Comparison of ENCODE assay signal across 18 cellular contexts in the genomic region with DNA sequence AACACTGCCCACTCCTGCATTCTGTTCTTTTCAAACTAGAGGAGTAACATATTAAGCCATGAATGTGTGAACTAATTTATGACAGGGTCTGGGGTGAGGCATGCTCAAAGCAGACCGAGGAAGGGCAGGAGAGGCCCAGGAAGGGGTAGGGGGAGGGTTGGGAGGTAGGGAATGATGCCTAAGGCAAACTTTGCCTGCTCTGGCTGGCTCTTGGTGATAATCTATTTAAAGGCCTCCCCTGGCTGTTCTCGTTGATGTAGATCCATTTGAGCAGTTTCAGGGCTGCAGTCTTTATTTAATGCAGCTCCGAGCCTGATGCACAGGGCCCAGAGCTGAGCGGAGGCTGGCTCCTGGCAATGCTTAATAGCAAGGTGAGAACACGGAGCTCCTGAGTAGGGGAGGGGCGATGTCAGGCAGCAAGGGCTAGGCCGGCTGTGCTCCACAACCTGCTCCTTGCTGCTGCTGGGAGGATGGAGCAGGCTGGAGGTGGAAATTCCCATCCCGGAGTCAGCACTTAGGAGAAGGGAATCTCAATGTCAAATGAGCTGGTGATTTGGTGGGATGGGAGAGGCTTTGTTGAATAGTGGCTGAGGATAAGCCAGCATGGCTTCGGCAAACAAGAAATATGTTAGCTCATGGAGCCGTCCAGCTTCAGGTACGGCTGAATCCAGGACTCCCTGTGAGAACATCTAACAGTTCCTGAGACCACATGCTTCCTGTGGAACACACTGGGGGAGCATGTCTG.
DNase-seq lines count a peak whose midpoint lies in the region; ATAC-seq and TF ChIP-seq lines count a peak whose summit lies in the region.
"Had no signal": no experiment of that assay in that cellular context is flagged by ENCODE, and none has a peak within 500 bp of the region (broad histone marks: within the 10 kb centered on the region; RNA-seq: fewer than 3 reads in every experiment).

No MANE protein-coding gene starts in this region.

- no peak for ATAC-seq in activated CD4-positive, alpha-beta T cell treated with anti-CD3 and anti-CD28 coated beads for 36 hours
- ATAC-seq: A549; body of pancreas; CD8-positive, alpha-beta T cell; GM12878 had no signal

- no peak overlapping the region for H3K4me3 Mint-ChIP-seq in activated CD4-positive, alpha-beta memory T cell treated with anti-CD3 and anti-CD28 coated beads, Interleukin-2, amount 10 ng/mL, durations not matched to agents 7 days and 5 days
- no peak overlapping the region for H3K4me3 Mint-ChIP-seq in activated CD4-positive, alpha-beta memory T cell treated with anti-CD3 and anti-CD28 coated beads for 36 hours
- H3K4me3 Mint-ChIP-seq in type B pancreatic cell = peak overlapping the region; percentile 60
- no peak overlapping the region for H3K4me3 Mint-ChIP-seq in activated CD4-positive, alpha-beta T cell treated with anti-CD3 and anti-CD28 coated beads for 36 hours
- H3K4me3 Mint-ChIP-seq: CD8-positive, alpha-beta T cell had no signal

- POLR2A ChIA-PET in activated CD4-positive, alpha-beta memory T cell treated with anti-CD3 and anti-CD28 coated beads, Interleukin-2, amount 10 ng/mL, durations not matched to agents 7 days and 5 days (lab: Charles Lee) = no interaction called here
- POLR2A ChIA-PET in activated CD4-positive, alpha-beta memory T cell treated with anti-CD3 and anti-CD28 coated beads for 36 hours (lab: Charles Lee) = no interaction called here
- POLR2A ChIA-PET in activated CD4-positive, alpha-beta T cell treated with anti-CD3 and anti-CD28 coated beads for 36 hours (lab: Charles Lee) = interaction anchor here (0.5 kb wide), 1 partner anchor 136 kb away, joined by 3 read pairs; no protein-coding TSS in a partner anchor

- in situ Hi-C loops in ACHN (cut with HindIII; ENCODE audit: low pct_ligation_motif_present, low pct_unique_long_range_greater_than_20kb, low sequenced_read_pairs) = no loop called here

- H3K9me3 Mint-ChIP-seq in activated CD4-positive, alpha-beta memory T cell treated with anti-CD3 and anti-CD28 coated beads, Interleukin-2, amount 10 ng/mL, durations not matched to agents 7 days and 5 days = no peaks in the 10 kb centered on the region
- H3K9me3 Mint-ChIP-seq in activated CD4-positive, alpha-beta memory T cell treated with anti-CD3 and anti-CD28 coated beads for 36 hours = no peaks in the 10 kb centered on the region
- H3K9me3 Mint-ChIP-seq in type B pancreatic cell = no peaks in the 10 kb centered on the region
- no peaks in the 10 kb centered on the region for H3K9me3 Mint-ChIP-seq in activated CD4-positive, alpha-beta T cell treated with anti-CD3 and anti-CD28 coated beads for 36 hours (ENCODE audit: low read depth)
- H3K9me3 Mint-ChIP-seq: CD8-positive, alpha-beta T cell had no signal

- peaks cover 42% of the 10 kb centered on the region for H3K27me3 Mint-ChIP-seq in activated CD4-positive, alpha-beta memory T cell treated with anti-CD3 and anti-CD28 coated beads, Interleukin-2, amount 10 ng/mL, durations not matched to agents 7 days and 5 days
- H3K27me3 Mint-ChIP-seq in activated CD4-positive, alpha-beta memory T cell treated with anti-CD3 and anti-CD28 coated beads for 36 hours = peaks cover 45% of the 10 kb centered on the region
- peaks cover 31% of the 10 kb centered on the region for H3K27me3 Mint-ChIP-seq in type B pancreatic cell
- H3K27me3 Mint-ChIP-seq in activated CD4-positive, alpha-beta T cell treated with anti-CD3 and anti-CD28 coated beads for 36 hours = peaks cover 46% of the 10 kb centered on the region

- no peaks in the 10 kb centered on the region for H3K4me1 Mint-ChIP-seq in activated CD4-positive, alpha-beta memory T cell treated with anti-CD3 and anti-CD28 coated beads, Interleukin-2, amount 10 ng/mL, durations not matched to agents 7 days and 5 days
- peaks cover 5% of the 10 kb centered on the region for H3K4me1 Mint-ChIP-seq in activated CD4-positive, alpha-beta memory T cell treated with anti-CD3 and anti-CD28 coated beads for 36 hours (ENCODE audit: low read depth)
- H3K4me1 Mint-ChIP-seq in type B pancreatic cell (ENCODE audit: unreplicated experiment) = peaks cover 36% of the 10 kb centered on the region
- no peaks in the 10 kb centered on the region for H3K4me1 Mint-ChIP-seq in activated CD4-positive, alpha-beta T cell treated with anti-CD3 and anti-CD28 coated beads for 36 hours

- DNase-seq in activated CD4-positive, alpha-beta memory T cell treated with anti-CD3 and anti-CD28 coated beads, Interleukin-2, amount 10 ng/mL, durations not matched to agents 7 days and 5 days = peak; percentile 11
- no peak for DNase-seq in activated CD4-positive, alpha-beta memory T cell treated with anti-CD3 and anti-CD28 coated beads for 36 hours
- DNase-seq in ecto neural progenitor cell (ENCODE audit: low spot score) = peak; percentile 45
- peak; percentile 55 for DNase-seq in mesenteric fat pad (ENCODE audit: low spot score)
- DNase-seq in type B pancreatic cell (ENCODE audit: extremely low spot score, unreplicated experiment) = peak; percentile 54
- DNase-seq in ACHN = no peak
- DNase-seq in NAMALWA (ENCODE audit: low spot score) = no peak
- no peak for DNase-seq in activated CD4-positive, alpha-beta T cell treated with anti-CD3 and anti-CD28 coated beads for 36 hours
- DNase-seq: activated naive CD4-positive, alpha-beta T cell treated with anti-CD3 and anti-CD28 coated beads, Interleukin-2, amount 50 U/mL, for 16 hours; body of pancreas; hippocampal formation; IMR-90; left ventricle myocardium inferior; NCI-H82; WERI-Rb-1 had no signal

- no peak overlapping the region for H3K27ac Mint-ChIP-seq in activated CD4-positive, alpha-beta memory T cell treated with anti-CD3 and anti-CD28 coated beads, Interleukin-2, amount 10 ng/mL, durations not matched to agents 7 days and 5 days
- no peak overlapping the region for H3K27ac Mint-ChIP-seq in activated CD4-positive, alpha-beta memory T cell treated with anti-CD3 and anti-CD28 coated beads for 36 hours
- peak overlapping the region; percentile 33 for H3K27ac Mint-ChIP-seq in type B pancreatic cell
- no peak overlapping the region for H3K27ac Mint-ChIP-seq in activated CD4-positive, alpha-beta T cell treated with anti-CD3 and anti-CD28 coated beads for 36 hours
- H3K27ac Mint-ChIP-seq: CD8-positive, alpha-beta T cell had no signal

- no peak for TF ChIP-seq CTCF in type B pancreatic cell (conservative IDR thresholded peaks at IDR 0.05)

- CTCF ChIA-PET in activated CD4-positive, alpha-beta memory T cell treated with anti-CD3 and anti-CD28 coated beads, Interleukin-2, amount 10 ng/mL, durations not matched to agents 7 days and 5 days (lab: Charles Lee) = interaction anchor here (0.8 to 1.4 kb wide), 2 partner anchors 76 to 77 kb away, joined by 3 read pairs; no protein-coding TSS in a partner anchor
- CTCF ChIA-PET in activated CD4-positive, alpha-beta memory T cell treated with anti-CD3 and anti-CD28 coated beads for 36 hours (lab: Charles Lee) = interaction anchor here (0.7 kb wide), 1 partner anchor 76 kb away, joined by 3 read pairs; no protein-coding TSS in a partner anchor
- CTCF ChIA-PET in activated CD4-positive, alpha-beta T cell treated with anti-CD3 and anti-CD28 coated beads for 36 hours (lab: Charles Lee) = interaction anchor here (1.2 to 1.6 kb wide), 2 partner anchors 76 to 79 kb away, joined by 3 to 5 read pairs; no protein-coding TSS in a partner anchor

- no peaks in the 10 kb centered on the region for H3K36me3 Mint-ChIP-seq in activated CD4-positive, alpha-beta memory T cell treated with anti-CD3 and anti-CD28 coated beads, Interleukin-2, amount 10 ng/mL, durations not matched to agents 7 days and 5 days (ENCODE audit: low read depth)
- no peaks in the 10 kb centered on the region for H3K36me3 Mint-ChIP-seq in activated CD4-positive, alpha-beta memory T cell treated with anti-CD3 and anti-CD28 coated beads for 36 hours
- H3K36me3 Mint-ChIP-seq in type B pancreatic cell = no peaks in the 10 kb centered on the region
- no peaks in the 10 kb centered on the region for H3K36me3 Mint-ChIP-seq in activated CD4-positive, alpha-beta T cell treated with anti-CD3 and anti-CD28 coated beads for 36 hours (ENCODE audit: low read depth)
- H3K36me3 Mint-ChIP-seq: CD8-positive, alpha-beta T cell had no signal

- intact Hi-C loops in activated CD4-positive, alpha-beta memory T cell treated with anti-CD3 and anti-CD28 coated beads for 36 hours (cut with micrococcal nuclease) = no loop called here
- intact Hi-C loops in activated CD4-positive, alpha-beta T cell treated with anti-CD3 and anti-CD28 coated beads for 36 hours (cut with DNase I, micrococcal nuclease) = no loop called here

Comparison
In these comparisons a context has a peak if more than half of its experiments do, and no peak if none do; other contexts are left out.
1. DNase-seq: peak in activated CD4-positive, alpha-beta memory T cell treated with anti-CD3 and anti-CD28 coated beads, Interleukin-2, amount 10 ng/mL, durations not matched to agents 7 days and 5 days (single experiment), ecto neural progenitor cell (single experiment), mesenteric fat pad (single experiment) and type B pancreatic cell (single experiment); none in activated CD4-positive, alpha-beta memory T cell treated with anti-CD3 and anti-CD28 coated beads for 36 hours (single experiment), ACHN (single experiment), NAMALWA (single experiment) and activated CD4-positive, alpha-beta T cell treated with anti-CD3 and anti-CD28 coated beads for 36 hours (single experiment).